ENCODE assay signal across 29 cellular contexts in the genomic region with DNA sequence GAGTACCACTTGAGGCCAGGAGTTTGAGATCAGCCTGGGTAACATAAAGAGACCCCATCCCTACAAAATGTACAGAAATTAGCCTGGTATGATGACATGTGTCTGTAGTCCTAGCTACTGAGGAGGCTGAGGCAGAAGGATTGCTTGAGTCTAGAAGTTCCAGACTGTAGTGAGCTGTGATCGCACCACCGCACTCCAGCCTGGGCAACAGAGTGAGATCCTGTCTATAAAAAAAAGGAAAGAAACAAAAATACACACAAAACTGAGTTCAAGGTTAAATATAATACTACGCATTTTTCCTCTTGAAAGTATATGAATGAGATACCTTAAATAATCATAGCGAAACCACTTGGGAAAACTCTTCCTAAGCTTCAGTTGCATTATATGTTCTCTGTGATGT.
"Had no signal": no experiment of that assay in that cellular context is flagged by ENCODE, and none has a peak within 500 bp of the region (broad histone marks: within the 10 kb centered on the region; RNA-seq: fewer than 3 reads in every experiment).

No MANE protein-coding gene starts in this region.

- H3K4me1 ChIP-seq: ascending aorta, colonic mucosa, left lung, stomach, tibial artery had no signal

- H3K9me3 ChIP-seq: colonic mucosa had no signal

- DNase-seq: activated CD4-positive, alpha-beta memory T cell treated with anti-CD3 and anti-CD28 coated beads, Interleukin-2, amount 10 ng/mL, durations not matched to agents 7 days and 5 days; activated CD4-positive, alpha-beta T cell treated with anti-CD3 and anti-CD28 coated beads for 48 hours; activated naive CD8-positive, alpha-beta T cell treated with anti-CD3 and anti-CD28 coated beads for 36 hours; activated T-cell treated with anti-CD3 and anti-CD28 coated beads, Interleukin-2, amount 50 U/mL, for 1 hour; cerebellar nuclear complex; colonic mucosa; effector CD8-positive, alpha-beta T cell; left lung; mesendoderm; stimulated activated CD4-positive, alpha-beta T cell treated with anti-CD3 and anti-CD28 coated beads, Interleukin-12 subunit alpha, Interleukin-12 subunit beta, amount 100 ng/mL, for 4 hours; stimulated activated CD4-positive, alpha-beta T cell treated with anti-CD3 and anti-CD28 coated beads, Interleukin-4, amount 100 ng/mL, for 1 hour; T-helper 9 cell; tibial artery had no signal

- FAIRE-seq: endometrium, frontal cortex, islet of Langerhans, TTC549 had no signal

- H3K27ac ChIP-seq: ascending aorta, cardiac muscle cell, colonic mucosa, epithelial cell of prostate, left lung, skin epidermis, stomach, tibial artery, VCaP had no signal

- H3K4me1 Mint-ChIP-seq: brain had no signal

- H3K4me3 Mint-ChIP-seq: activated CD4-positive, alpha-beta memory T cell treated with anti-CD3 and anti-CD28 coated beads, Interleukin-2, amount 10 ng/mL, durations not matched to agents 7 days and 5 days; activated naive CD8-positive, alpha-beta T cell treated with anti-CD3 and anti-CD28 coated beads for 36 hours; brain; nephron; T-helper 1 cell treated with Interleukin-12 subunit alpha and Interleukin-12 subunit beta and Interleukin-4 antibody, amounts not matched to agents 30 μg/mL and 1 μg/mL, for 36 hours had no signal

- H3K4me3 ChIP-seq: ascending aorta, cardiac muscle cell, colonic mucosa, left lung, lung, skin epidermis, stomach, tibial artery had no signal

- H3K36me3 ChIP-seq: cardiac muscle cell, colonic mucosa, left lung, stomach had no signal

- H3K27ac Mint-ChIP-seq: activated CD4-positive, alpha-beta memory T cell treated with anti-CD3 and anti-CD28 coated beads, Interleukin-2, amount 10 ng/mL, durations not matched to agents 7 days and 5 days; activated T-helper 2 cell treated with anti-CD3 and anti-CD28 coated beads, Interferon-gamma antibody, Interleukin-2, Interleukin-4, amounts not matched to agents 10 μg/mL and 5 μg/mL and 100 μg/mL, durations not matched to agents 14 hours and 24 hours and 36 hours; brain; nephron had no signal

- H3K27me3 Mint-ChIP-seq: activated naive CD8-positive, alpha-beta T cell treated with anti-CD3 and anti-CD28 coated beads for 36 hours had no signal

- ATAC-seq: left lung, sciatic nerve had no signal

- H3K27me3 ChIP-seq: ascending aorta, cardiac muscle cell, colonic mucosa, left lung, stomach, tibial artery had no signal
